Comparison of ENCODE assay signal across 8 cellular contexts in the genomic region with DNA sequence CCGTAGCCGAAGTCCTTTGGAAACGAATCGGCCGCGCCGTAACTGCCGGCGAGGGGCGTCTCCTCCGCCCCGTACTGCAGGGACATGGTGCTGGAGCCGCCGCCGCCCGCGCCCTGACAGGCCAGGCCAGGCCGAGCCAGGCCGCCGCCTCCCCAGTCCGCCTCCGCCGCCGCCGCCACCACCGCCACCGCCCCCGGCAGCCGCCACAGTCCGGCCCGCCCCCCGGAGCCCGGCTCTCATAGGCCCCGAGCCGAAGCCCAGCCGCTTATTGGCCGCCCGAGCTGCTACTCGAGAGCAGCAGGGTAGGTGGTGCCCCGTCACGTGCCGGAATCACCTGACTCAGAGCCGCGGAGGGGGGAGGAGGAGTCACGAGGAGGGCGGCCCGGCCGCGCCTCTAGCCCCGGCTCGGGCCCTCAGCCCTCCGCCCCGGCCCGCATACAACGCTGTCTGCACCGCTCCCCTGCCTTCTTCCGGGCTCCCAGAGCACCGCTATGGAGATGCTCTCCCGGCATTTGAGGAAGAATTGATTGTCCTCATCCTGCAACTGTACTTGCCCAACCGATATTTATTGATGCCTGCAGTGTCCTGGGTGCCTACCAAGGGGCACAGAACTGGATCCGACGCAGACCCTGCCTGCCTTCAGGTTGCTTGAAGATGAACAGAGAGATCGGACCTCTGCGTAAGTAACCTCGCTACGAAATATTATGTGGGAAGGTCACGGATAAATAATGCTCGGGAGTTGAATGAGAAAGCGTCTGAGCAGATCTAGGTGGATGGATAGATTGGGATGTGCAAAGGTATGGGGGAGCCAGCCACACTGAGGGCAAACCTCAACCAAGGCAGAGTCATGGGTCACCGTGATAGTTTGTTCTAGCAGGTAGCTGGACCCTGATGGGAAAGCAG. TPM values are rescaled to one million over a fixed set of nuclear protein-coding genes. Genes with fewer than 3 reads are reported as not detected.
A peak's percentile ranks its signal among the peaks of the same experiment; 100 is the strongest.
DNase-seq lines count a peak whose midpoint lies in the region; ATAC-seq, FAIRE-seq and TF ChIP-seq lines count a peak whose summit lies in the region.

A gene with protein sequence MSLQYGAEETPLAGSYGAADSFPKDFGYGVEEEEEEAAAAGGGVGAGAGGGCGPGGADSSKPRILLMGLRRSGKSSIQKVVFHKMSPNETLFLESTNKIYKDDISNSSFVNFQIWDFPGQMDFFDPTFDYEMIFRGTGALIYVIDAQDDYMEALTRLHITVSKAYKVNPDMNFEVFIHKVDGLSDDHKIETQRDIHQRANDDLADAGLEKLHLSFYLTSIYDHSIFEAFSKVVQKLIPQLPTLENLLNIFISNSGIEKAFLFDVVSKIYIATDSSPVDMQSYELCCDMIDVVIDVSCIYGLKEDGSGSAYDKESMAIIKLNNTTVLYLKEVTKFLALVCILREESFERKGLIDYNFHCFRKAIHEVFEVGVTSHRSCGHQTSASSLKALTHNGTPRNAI (minus strand): TSS at position 212 of the 903 bp plus-strand sequence. CDS start 126 bp downstream, at position 86.

- ATAC-seq in CD4-positive, CD25-positive, alpha-beta regulatory T cell (ENCODE audit: low read depth in 2 of 2), result peak; percentile 99
- peak; percentile 85 for ATAC-seq in GM19438 (IDR thresholded peaks at IDR 0.05; ENCODE audit: low read depth, unreplicated experiment)
- peak; percentile 91 for ATAC-seq in HG03571 (IDR thresholded peaks at IDR 0.05; ENCODE audit: unreplicated experiment)
- ATAC-seq in HepG2, result peak; percentile 96

- H3K36me3 Mint-ChIP-seq in CD4-positive, CD25-positive, alpha-beta regulatory T cell, result peaks cover 9% of the 10 kb centered on the region

- H4K20me1 ChIP-seq in HepG2 (ENCODE audit: insufficient read depth, low read length), result no peaks in the 10 kb centered on the region

- H3K4me3 Mint-ChIP-seq in CD4-positive, CD25-positive, alpha-beta regulatory T cell, result peak within 1 kb of the TSS; percentile 90 to 100 (median 94)

- peak within 1 kb of the TSS; percentile 83 for H3K4me2 ChIP-seq in HepG2 (ENCODE audit: low read depth, low read length)

- no peak for FAIRE-seq in HepG2 (lab: Jason Lieb, UNC)

- H3K4me1 ChIP-seq in CD4-positive, CD25-positive, alpha-beta regulatory T cell (ENCODE audit: control insufficient read depth, insufficient read depth, low read length, poor library complexity, severe bottlenecking), result peaks cover 41% of the 10 kb centered on the region
- peaks cover 59% of the 10 kb centered on the region for H3K4me1 ChIP-seq in HepG2 (ENCODE audit: insufficient read depth, low read length)

- POLR2A ChIA-PET in HepG2 (lab: Yijun Ruan, JAX), result interaction anchor here (0.6 to 1.7 kb wide), 8 partner anchors 12 to 847 kb away, joined by 3 to 9 read pairs (median 4); a partner anchor contains a TSS

- H3K27me3 ChIP-seq in CD4-positive, CD25-positive, alpha-beta regulatory T cell (ENCODE audit: control insufficient read depth, insufficient read depth, low read length), result no peaks in the 10 kb centered on the region
- no peaks in the 10 kb centered on the region; a peak in 1 of 5 replicates for H3K27me3 ChIP-seq in HepG2 (ENCODE audit: control insufficient read depth in 1 of 2, insufficient read depth in 2 of 2, low read length in 2 of 2)

- no peak for TF ChIP-seq CTCF in HepG2 (CRISPR knock-in tag; IDR thresholded peaks at IDR 0.05)

- TF ChIP-seq POLR2A in HepG2 (IDR thresholded peaks at IDR 0.05; ENCODE audit: insufficient read depth in 1 of 2, low read depth in 2 of 2, low read length in 2 of 2), result peak; percentile 40 to 66

- H3K79me2 ChIP-seq in HepG2 (ENCODE audit: insufficient read depth, low read length), result peaks cover 49% of the 10 kb centered on the region

- H3K4me3 ChIP-seq in CD4-positive, CD25-positive, alpha-beta regulatory T cell (ENCODE audit: low read depth, low read length), result peak within 1 kb of the TSS; percentile 96
- peak within 1 kb of the TSS; percentile 77 to 98 (median 97) for H3K4me3 ChIP-seq in HepG2 (replicated peaks in 1 of 3; ENCODE audit: insufficient read depth in 1 of 3, low read depth in 2 of 3, low read length in 3 of 3)

- 0% methylated on average over 9 of the region's 70 CpGs for WGBS in HepG2 (ENCODE audit: low lambda C conversion rate)

- peak; percentile 41 to 42; a peak in 3 of 4 replicates for TF ChIP-seq EP300 in HepG2 (IDR thresholded peaks at IDR 0.05; ENCODE audit: low read depth in 2 of 2, low read length in 2 of 2)
- no peak for TF ChIP-seq EP300 in HepG2 (CRISPR knock-in tag; IDR thresholded peaks at IDR 0.05; ENCODE audit: borderline replicate concordance)

- no TSS peak for BruUV-seq in HepG2 (replicated peaks; lab: Mats Ljungman, UMichigan)

- peak within 1 kb of the TSS; percentile 52 for H2AFZ ChIP-seq in HepG2 (ENCODE audit: low read length)

- in situ Hi-C loops in HepG2 (cut with HindIII; ENCODE audit: extremely low pct_ligation_motif_present, low pct_unique_long_range_greater_than_20kb), result no loop called here

- H3K27me3 Mint-ChIP-seq in CD4-positive, CD25-positive, alpha-beta regulatory T cell, result no peaks in the 10 kb centered on the region

- TF ChIP-seq RAD21 in HepG2 (CRISPR knock-in tag; IDR thresholded peaks at IDR 0.05), result no peak; the same call in 1 of the 2 replicates

- DNase-seq in CD4-positive, CD25-positive, alpha-beta regulatory T cell, result peak; percentile 97 to 99 (median 98)
- DNase-seq in NCI-H82 (lab: John Stamatoyannopoulos, UW), result peak; percentile 99
- DNase-seq in activated CD4-positive, alpha-beta T cell treated with anti-CD3 and anti-CD28 coated beads, Interleukin-2, amount 50 U/mL, for 48 hours, result peak; percentile 98
- peak; percentile 98 for DNase-seq in dermis blood vessel endothelial cell
- peak; percentile 95 for DNase-seq in HepG2 (ENCODE audit: low spot score)
- peak; percentile 97 for DNase-seq in stimulated activated CD4-positive, alpha-beta T cell treated with anti-CD3 and anti-CD28 coated beads, Interleukin-2, amount 100 ng/mL, for 48 hours

- peak within 1 kb of the TSS; percentile 73 for H3K27ac ChIP-seq in CD4-positive, CD25-positive, alpha-beta regulatory T cell (ENCODE audit: insufficient read depth, low read length, poor library complexity, severe bottlenecking)
- H3K27ac ChIP-seq in HepG2 (ENCODE audit: extremely low read length, insufficient read depth, low read length), result peak within 1 kb of the TSS; percentile 67

- peak within 1 kb of the TSS; percentile 94 to 95 (median 94) for H3K27ac Mint-ChIP-seq in CD4-positive, CD25-positive, alpha-beta regulatory T cell

- intact Hi-C loops in HepG2 (cut with micrococcal nuclease; ENCODE audit: unreplicated experiment), result loop anchor here (2.0 to 5.0 kb wide), 2 partner anchors 167 to 717 kb away; a partner anchor contains a TSS

- H3K9me3 Mint-ChIP-seq in CD4-positive, CD25-positive, alpha-beta regulatory T cell, result no peaks in the 10 kb centered on the region

- CTCF ChIA-PET in HepG2 (lab: Yijun Ruan, JAX; ENCODE audit: low intra/inter-chr PET ratio, low total read pairs), result no interaction called here

- peaks cover 26% of the 10 kb centered on the region for H3K36me3 ChIP-seq in CD4-positive, CD25-positive, alpha-beta regulatory T cell (ENCODE audit: control insufficient read depth, insufficient read depth, low read length)
- peaks cover 6 to 11% of the 10 kb centered on the region in 2 experiments; a peak in 4 of 5 replicates for H3K36me3 ChIP-seq in HepG2 (replicated peaks in 1 of 2; ENCODE audit: control insufficient read depth in 1 of 2, insufficient read depth in 2 of 2, low read length in 2 of 2)

- peaks cover 25 to 82% (median 54%) of the 10 kb centered on the region in 4 donors for H3K4me1 Mint-ChIP-seq in CD4-positive, CD25-positive, alpha-beta regulatory T cell

- H3K9me3 ChIP-seq in CD4-positive, CD25-positive, alpha-beta regulatory T cell (ENCODE audit: control insufficient read depth in 2 of 2, low read length in 2 of 2), result no peaks in the 10 kb centered on the region
- no peaks in the 10 kb centered on the region for H3K9me3 ChIP-seq in HepG2 (ENCODE audit: low read length)

- H3K9ac ChIP-seq in HepG2 (ENCODE audit: insufficient read depth, low read depth, low read length), result peak within 1 kb of the TSS; percentile 76

TF ChIP-seq in HepG2, 621 proteins besides CTCF, POLR2A, EP300 and RAD21 (continues in another document):
- TF ChIP-seq MAFK (conservative IDR thresholded peaks at IDR 0.05 in 1 of 2, IDR thresholded peaks at IDR 0.05 in 1 of 2; ENCODE audit: low read length in 2 of 2), result no peak
- TF ChIP-seq, protein P1, sequence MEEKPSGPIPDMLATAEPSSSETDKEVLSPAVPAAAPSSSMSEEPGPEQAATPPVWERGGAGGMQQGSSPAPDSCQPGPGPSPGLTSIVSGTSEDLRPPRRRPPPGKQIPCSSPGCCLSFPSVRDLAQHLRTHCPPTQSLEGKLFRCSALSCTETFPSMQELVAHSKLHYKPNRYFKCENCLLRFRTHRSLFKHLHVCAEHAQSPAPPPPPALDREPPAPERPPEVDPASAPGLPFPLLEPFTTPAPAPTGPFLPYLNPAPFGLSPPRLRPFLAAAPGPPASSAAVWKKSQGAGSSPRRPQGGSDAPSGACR (CRISPR knock-in tag; IDR thresholded peaks at IDR 0.05), result no peak
- TF ChIP-seq ZSCAN30 (CRISPR knock-in tag; IDR thresholded peaks at IDR 0.05), result no peak

RNA-seq across cellular contexts. Expression of the gene that starts here (rescaled TPM):
- 17.2 TPM for total RNA-seq in CD4-positive, CD25-positive, alpha-beta regulatory T cell
- 10 to 100 TPM in 1 of 4 donors, 1 to 10 TPM in 3; 6.1 to 10.5 (median 8.1) TPM for polyA plus RNA-seq in CD4-positive, CD25-positive, alpha-beta regulatory T cell
- total RNA-seq in dermis blood vessel endothelial cell (19.7 and 32.7 TPM in 2 replicates), HepG2 (2016; rRNA removed; fragmentation: Illumina TruSeq; extraction: Trizol) (7.6 and 15.4 TPM in 2 replicates)
- total RNA-seq in HepG2 (2016; cell fraction: cytosol; rRNA removed; fragmentation: Illumina TruSeq; extraction: Trizol; ENCODE audit: low read depth), result 1.3 and 1.9 TPM in 2 replicates
- total RNA-seq in HepG2 (2016; cell fraction: insoluble cytoplasmic fraction; rRNA removed; fragmentation: Illumina TruSeq; extraction: Trizol), result 7.2 and 15.3 TPM in 2 replicates
- total RNA-seq in HepG2 (2016; cell fraction: membrane; rRNA removed; fragmentation: Illumina TruSeq; extraction: Trizol), result 9.7 and 10.7 TPM in 2 replicates
- 9.1 and 9.3 TPM in 2 replicates for total RNA-seq in HepG2 (2016; cell fraction: nucleus; rRNA removed; fragmentation: Illumina TruSeq; extraction: Trizol)
- 6.4 and 8.0 TPM in 2 replicates for polyA plus RNA-seq in HepG2 (2011; rRNA removed)
- 3.0 and 5.7 TPM in 2 replicates for polyA plus RNA-seq in HepG2 (2011; cell fraction: cytosol; rRNA removed)
- 1.9 and 3.1 TPM in 2 replicates for polyA plus RNA-seq in HepG2 (2011; cell fraction: nucleus; rRNA removed)
- polyA plus RNA-seq in HepG2 (2012), result 9.8 TPM in 2 replicates
- polyA plus RNA-seq in HepG2 (2016; cell fraction: cytosol; fragmentation: Illumina TruSeq; extraction: Trizol; ENCODE audit: low read depth), result 2.5 and 2.7 TPM in 2 replicates
- polyA plus RNA-seq in HepG2 (2016; cell fraction: insoluble cytoplasmic fraction; fragmentation: Illumina TruSeq; extraction: Trizol; ENCODE audit: low read depth), result 19.5 and 20.8 TPM in 2 replicates
- polyA plus RNA-seq in HepG2 (2016; cell fraction: membrane; fragmentation: Illumina TruSeq; extraction: Trizol; ENCODE audit: low read depth), result 8.9 and 9.1 TPM in 2 replicates
- 14.3 and 14.5 TPM in 2 replicates for polyA plus RNA-seq in HepG2 (2016; cell fraction: nucleus; fragmentation: Illumina TruSeq; extraction: Trizol; ENCODE audit: insufficient read depth, low read depth)
- polyA minus RNA-seq in HepG2 (2011; rRNA and poly(A)+ RNA removed; ENCODE audit: low replicate concordance), result 2.3 and 4.8 TPM in 2 replicates
- 3.9 and 4.6 TPM in 2 replicates for polyA minus RNA-seq in HepG2 (2011; cell fraction: cytosol; rRNA and poly(A)+ RNA removed)
- polyA minus RNA-seq in HepG2 (2011; cell fraction: nucleus; rRNA and poly(A)+ RNA removed), result 6.1 and 7.0 TPM in 2 replicates

Comparison
In these comparisons a context has a peak if more than half of its experiments do, and no peak if none do; other contexts are left out.
1. Peak in every context shown above with its lines: DNase-seq, ATAC-seq, H3K4me3 ChIP-seq and H3K27ac ChIP-seq.